9 cellular contexts compared by ENCODE assay signal in genomic region chr6:42390228-42390934, GRCh38.
DNase-seq lines count a peak whose midpoint lies in the region; ATAC-seq lines count a peak whose summit lies in the region.
"Had no signal": no experiment of that assay in that cellular context is flagged by ENCODE, and none has a peak within 500 bp of the region (broad histone marks: within the 10 kb centered on the region; RNA-seq: fewer than 3 reads in every experiment).

No MANE protein-coding gene starts in this region.

- intact Hi-C loops in cardiac septum (cut with DNase I) = no loop called here

- ATAC-seq in HG02870 (IDR thresholded peaks at IDR 0.05; ENCODE audit: unreplicated experiment) = peak; percentile 65
- peak; percentile 20 for ATAC-seq in esophagus mucosa
- ATAC-seq in stimulated activated naive CD8-positive, alpha-beta T cell treated with anti-CD3 and anti-CD28 coated beads, Interleukin-15, amount 100 ng/mL, for 72 hours = peak; percentile 93

- H3K36me3 Mint-ChIP-seq in activated CD4-positive, alpha-beta T cell treated with anti-CD3 and anti-CD28 coated beads, Interleukin-2, amount 10 ng/mL, durations not matched to agents 7 days and 5 days (ENCODE audit: low read depth) = peaks cover 11% of the 10 kb centered on the region

- no peaks in the 10 kb centered on the region for H3K9me3 Mint-ChIP-seq in activated CD4-positive, alpha-beta T cell treated with anti-CD3 and anti-CD28 coated beads, Interleukin-2, amount 10 ng/mL, durations not matched to agents 7 days and 5 days
- peaks cover 0 to 5% of the 10 kb centered on the region in 2 donors for H3K9me3 Mint-ChIP-seq in stimulated activated naive CD8-positive, alpha-beta T cell treated with anti-CD3 and anti-CD28 coated beads, Interleukin-15, amount 100 ng/mL, for 72 hours

- H3K4me3 Mint-ChIP-seq in activated CD4-positive, alpha-beta T cell treated with anti-CD3 and anti-CD28 coated beads, Interleukin-2, amount 10 ng/mL, durations not matched to agents 7 days and 5 days = peak overlapping the region; percentile 63
- peak overlapping the region; percentile 78 to 83 for H3K4me3 Mint-ChIP-seq in stimulated activated naive CD8-positive, alpha-beta T cell treated with anti-CD3 and anti-CD28 coated beads, Interleukin-15, amount 100 ng/mL, for 72 hours

- CTCF ChIA-PET in activated CD4-positive, alpha-beta T cell treated with anti-CD3 and anti-CD28 coated beads, Interleukin-2, amount 10 ng/mL, durations not matched to agents 7 days and 5 days (lab: Charles Lee) = interaction anchor here (0.6 to 7.4 kb wide), 18 partner anchors 9 to 157 kb away, joined by 3 to 44 read pairs (median 6); no protein-coding TSS in a partner anchor

- peaks cover 89% of the 10 kb centered on the region for H3K4me1 Mint-ChIP-seq in activated CD4-positive, alpha-beta T cell treated with anti-CD3 and anti-CD28 coated beads, Interleukin-2, amount 10 ng/mL, durations not matched to agents 7 days and 5 days
- peaks cover 100% of the 10 kb centered on the region for H3K4me1 Mint-ChIP-seq in stimulated activated naive CD8-positive, alpha-beta T cell treated with anti-CD3 and anti-CD28 coated beads, Interleukin-15, amount 100 ng/mL, for 72 hours

- H3K27me3 Mint-ChIP-seq in activated CD4-positive, alpha-beta T cell treated with anti-CD3 and anti-CD28 coated beads, Interleukin-2, amount 10 ng/mL, durations not matched to agents 7 days and 5 days = no peaks in the 10 kb centered on the region
- no peaks in the 10 kb centered on the region for H3K27me3 Mint-ChIP-seq in stimulated activated naive CD8-positive, alpha-beta T cell treated with anti-CD3 and anti-CD28 coated beads, Interleukin-15, amount 100 ng/mL, for 72 hours

- peak overlapping the region; percentile 99 for H3K27ac Mint-ChIP-seq in activated CD4-positive, alpha-beta T cell treated with anti-CD3 and anti-CD28 coated beads, Interleukin-2, amount 10 ng/mL, durations not matched to agents 7 days and 5 days
- H3K27ac Mint-ChIP-seq in stimulated activated naive CD8-positive, alpha-beta T cell treated with anti-CD3 and anti-CD28 coated beads, Interleukin-15, amount 100 ng/mL, for 72 hours = peak overlapping the region; percentile 99

- POLR2A ChIA-PET in activated CD4-positive, alpha-beta T cell treated with anti-CD3 and anti-CD28 coated beads, Interleukin-2, amount 10 ng/mL, durations not matched to agents 7 days and 5 days (lab: Charles Lee) = interaction anchor here (0.6 to 1.5 kb wide), 3 partner anchors 12 to 53 kb away, joined by 3 to 6 read pairs (median 3); no protein-coding TSS in a partner anchor

- peak; percentile 68 for DNase-seq in activated CD4-positive, alpha-beta T cell treated with anti-CD3 and anti-CD28 coated beads, Interleukin-2, amount 10 ng/mL, durations not matched to agents 7 days and 5 days
- peak; percentile 62 to 87 for DNase-seq in stimulated activated naive CD8-positive, alpha-beta T cell treated with anti-CD3 and anti-CD28 coated beads, Interleukin-15, amount 100 ng/mL, for 72 hours
- DNase-seq in cardiac septum (ENCODE audit: low spot score) (no peak), hippocampal formation (lab: John Stamatoyannopoulos, UW) (no peak), COR-L47 (lab: John Stamatoyannopoulos, UW) (no peak), NCI-H2081 treated with DMSO at 0.1 percent for 48 hours (lab: John Stamatoyannopoulos, UW) (no peak)
- DNase-seq: NCI-H1092 had no signal

Comparison
In these comparisons a context has a peak if more than half of its experiments do, and no peak if none do; other contexts are left out.
1. ATAC-seq: peak in every context shown above with its lines; median percentile 93 in stimulated activated naive CD8-positive, alpha-beta T cell treated with anti-CD3 and anti-CD28 coated beads, Interleukin-15, amount 100 ng/mL, for 72 hours; 65 in HG02870; 20 in esophagus mucosa.
2. DNase-seq: peak in activated CD4-positive, alpha-beta T cell treated with anti-CD3 and anti-CD28 coated beads, Interleukin-2, amount 10 ng/mL, durations not matched to agents 7 days and 5 days (single experiment) and stimulated activated naive CD8-positive, alpha-beta T cell treated with anti-CD3 and anti-CD28 coated beads, Interleukin-15, amount 100 ng/mL, for 72 hours (2 of 2); none in cardiac septum (single experiment), hippocampal formation (0 of 2), COR-L47 (single experiment) and NCI-H2081 treated with DMSO at 0.1 percent for 48 hours (single experiment).